Comparison of ENCODE assay signal across 20 cellular contexts in genomic region chr18:2036136-2036535, GRCh38.
DNase-seq lines count a peak whose midpoint lies in the region; ATAC-seq and TF ChIP-seq lines count a peak whose summit lies in the region.
"Had no signal": no experiment of that assay in that cellular context is flagged by ENCODE, and none has a peak within 500 bp of the region (broad histone marks: within the 10 kb centered on the region; RNA-seq: fewer than 3 reads in every experiment).

No MANE protein-coding gene starts in this region.

- no peaks in the 10 kb centered on the region for H3K27me3 ChIP-seq in mammary epithelial cell (ENCODE audit: insufficient read depth, low read length)
- no peaks in the 10 kb centered on the region for H3K27me3 ChIP-seq in body of pancreas
- H3K27me3 ChIP-seq in left lung, result no peaks in the 10 kb centered on the region
- H3K27me3 ChIP-seq: heart left ventricle, SJSA1, uterus had no signal

- 0% methylated on average over 2 of the region's 2 CpGs for WGBS in mammary epithelial cell (ENCODE audit: low coverage, missing lambda C conversion rate)
- WGBS in body of pancreas, 2 donors, result 12 to 36% methylated on average over 2 of the region's 2 CpGs

- DNase-seq in Calu3, result no peak
- DNase-seq in NCI-H226, result peak; percentile 26
- peak; percentile 68 for DNase-seq in mammary epithelial cell
- peak; percentile 10 for DNase-seq in non-pigmented ciliary epithelial cell (ENCODE audit: low read depth)
- DNase-seq in body of pancreas, result no peak
- no peak for DNase-seq in activated naive CD4-positive, alpha-beta T cell (lab: John Stamatoyannopoulos, UW)
- no peak for DNase-seq in NCI-H1417 treated with DMSO at 0.1 percent for 48 hours (lab: John Stamatoyannopoulos, UW)
- no peak for DNase-seq in left lung
- DNase-seq: activated gamma-delta T cell; CD4-positive, alpha-beta memory T cell; DMS153; GDM1; heart left ventricle; Karpas-422; NCI-H2029 treated with DMSO at 0.1 percent for 48 hours; substantia nigra; uterus had no signal

- H3K36me3 ChIP-seq in mammary epithelial cell (ENCODE audit: insufficient read depth, low read length) (no peaks in the 10 kb centered on the region), body of pancreas (replicated peaks in 1 of 2; ENCODE audit: insufficient read depth in 1 of 2, low read depth in 2 of 2) (no peaks in the 10 kb centered on the region), left lung (no peaks in the 10 kb centered on the region)
- H3K36me3 ChIP-seq: heart left ventricle, SJSA1, uterus had no signal

- no peak overlapping the region for H3K9ac ChIP-seq in mammary epithelial cell (ENCODE audit: insufficient read depth, low read length)

- ATAC-seq in body of pancreas (no peak), left lung (no peak)
- ATAC-seq: heart left ventricle; natural killer cell treated with Interleukin-12 subunit alpha and Interleukin-12 subunit beta and Interleukin-15 and Interleukin-18, amount 100 ng/mL, for 72 hours had no signal

- dilution Hi-C loops in mammary epithelial cell (cut with HindIII; ENCODE audit: low sequenced_read_pairs), result no loop called here

- H3K4me3 ChIP-seq in mammary epithelial cell (replicated peaks in 1 of 3; ENCODE audit: insufficient read depth in 1 of 3, low read depth in 2 of 3, low read length in 3 of 3), result peak overlapping the region in 2 of 3 experiments; percentile 23 to 34
- H3K4me3 ChIP-seq in body of pancreas, result no peak overlapping the region
- no peak overlapping the region for H3K4me3 ChIP-seq in left lung
- H3K4me3 ChIP-seq: heart left ventricle, SJSA1, uterus had no signal

- H2AFZ ChIP-seq in mammary epithelial cell (ENCODE audit: low read depth, low read length), result peak overlapping the region; percentile 21

- intact Hi-C loops in Calu3 (cut with micrococcal nuclease; ENCODE audit: unreplicated experiment), result loop anchor here (10.0 kb wide), 1 partner anchor 59 kb away; no protein-coding TSS in a partner anchor
- intact Hi-C loops in mammary epithelial cell (cut with micrococcal nuclease), result no loop called here
- intact Hi-C loops in body of pancreas (cut with DNase I), result no loop called here
- intact Hi-C loops in left lung (cut with DNase I), result no loop called here

- H3K27me3 Mint-ChIP-seq in Calu3 (ENCODE audit: unreplicated experiment), result no peaks in the 10 kb centered on the region
- H3K27me3 Mint-ChIP-seq: CD4-positive, alpha-beta memory T cell had no signal

- peaks cover 3% of the 10 kb centered on the region for H3K9me3 Mint-ChIP-seq in Calu3 (ENCODE audit: low read depth, unreplicated experiment)
- H3K9me3 Mint-ChIP-seq: natural killer cell treated with Interleukin-12 subunit alpha and Interleukin-12 subunit beta and Interleukin-15 and Interleukin-18, amount 100 ng/mL, for 72 hours; T-helper 1 cell treated with Interleukin-12 subunit alpha and Interleukin-12 subunit beta and Interleukin-4 antibody, amounts not matched to agents 30 μg/mL and 1 μg/mL, for 36 hours had no signal

- BruUV-seq in Calu3 (replicated peaks; lab: Mats Ljungman, UMichigan) (no TSS peak), mammary epithelial cell (replicated peaks; lab: Mats Ljungman, UMichigan) (no TSS peak)

- TF ChIP-seq CTCF in Calu3 (IDR thresholded peaks at IDR 0.05; ENCODE audit: unreplicated experiment) (no peak), mammary epithelial cell (conservative IDR thresholded peaks at IDR 0.05 in 1 of 2, IDR thresholded peaks at IDR 0.05 in 1 of 2; ENCODE audit: extremely low read depth in 1 of 2, insufficient read depth in 1 of 2, low read depth in 1 of 2, low read length in 2 of 2) (no peak), body of pancreas (IDR thresholded peaks at IDR 0.05) (no peak), left lung (IDR thresholded peaks at IDR 0.05) (no peak)

- no peaks in the 10 kb centered on the region for H3K36me3 Mint-ChIP-seq in Calu3 (ENCODE audit: insufficient read depth, unreplicated experiment)
- H3K36me3 Mint-ChIP-seq: CD4-positive, alpha-beta memory T cell; natural killer cell treated with Interleukin-12 subunit alpha and Interleukin-12 subunit beta and Interleukin-15 and Interleukin-18, amount 100 ng/mL, for 72 hours had no signal

- in situ Hi-C loops in mammary epithelial cell (cut with MboI; ENCODE audit: low sequenced_read_pairs in 2 of 2), result no loop called here

- H3K27ac ChIP-seq in mammary epithelial cell (ENCODE audit: insufficient read depth, low read depth, low read length), result no peak overlapping the region
- no peak overlapping the region for H3K27ac ChIP-seq in body of pancreas
- H3K27ac ChIP-seq in left lung, result no peak overlapping the region
- H3K27ac ChIP-seq: heart left ventricle, SJSA1, uterus had no signal

- H3K9me3 ChIP-seq in mammary epithelial cell (replicated peaks; ENCODE audit: insufficient read depth, low read length) (no peaks in the 10 kb centered on the region), body of pancreas (no peaks in the 10 kb centered on the region), left lung (peaks cover 0 to 4% of the 10 kb centered on the region in 2 donors)
- H3K9me3 ChIP-seq: SJSA1, uterus had no signal

- H3K4me1 ChIP-seq in mammary epithelial cell (ENCODE audit: insufficient read depth, low read length) (peaks cover 9% of the 10 kb centered on the region), body of pancreas (no peaks in the 10 kb centered on the region), left lung (no peaks in the 10 kb centered on the region)
- H3K4me1 ChIP-seq: uterus had no signal

- H3K4me1 Mint-ChIP-seq in Calu3 (ENCODE audit: low read depth, unreplicated experiment), result peaks cover 14% of the 10 kb centered on the region
- H3K4me1 Mint-ChIP-seq: CD4-positive, alpha-beta memory T cell had no signal

- no peaks in the 10 kb centered on the region for H3K79me2 ChIP-seq in mammary epithelial cell (ENCODE audit: insufficient read depth, low read length)

- peak overlapping the region; percentile 83 for H3K4me2 ChIP-seq in mammary epithelial cell (ENCODE audit: insufficient read depth, low read depth, low read length)

- H4K20me1 ChIP-seq in mammary epithelial cell (ENCODE audit: insufficient read depth, low read length), result no peaks in the 10 kb centered on the region

- H3K27ac Mint-ChIP-seq in Calu3 (ENCODE audit: unreplicated experiment), result peak overlapping the region; percentile 34
- H3K27ac Mint-ChIP-seq: natural killer cell treated with Interleukin-12 subunit alpha and Interleukin-12 subunit beta and Interleukin-15 and Interleukin-18, amount 100 ng/mL, for 72 hours; T-helper 1 cell treated with Interleukin-12 subunit alpha and Interleukin-12 subunit beta and Interleukin-4 antibody, amounts not matched to agents 30 μg/mL and 1 μg/mL, for 36 hours had no signal

- CTCF ChIA-PET in Calu3 (lab: Charles Lee) (interaction anchor here (0.7 to 1.3 kb wide), 6 partner anchors 10 to 187 kb away, joined by 3 read pairs; no protein-coding TSS in a partner anchor), mammary epithelial cell (lab: Charles Lee; ENCODE audit: low non-redundant PET) (interaction anchor here (0.6 to 0.7 kb wide), 2 partner anchors 261 to 1617 kb away, joined by 3 to 8 read pairs; no protein-coding TSS in a partner anchor)

- peak overlapping the region; percentile 16 for H3K4me3 Mint-ChIP-seq in Calu3 (ENCODE audit: low read depth, unreplicated experiment)
- H3K4me3 Mint-ChIP-seq: CD4-positive, alpha-beta memory T cell; natural killer cell treated with Interleukin-12 subunit alpha and Interleukin-12 subunit beta and Interleukin-15 and Interleukin-18, amount 100 ng/mL, for 72 hours; T-helper 1 cell treated with Interleukin-12 subunit alpha and Interleukin-12 subunit beta and Interleukin-4 antibody, amounts not matched to agents 30 μg/mL and 1 μg/mL, for 36 hours had no signal

- no peak for TF ChIP-seq POLR2A in body of pancreas (IDR thresholded peaks at IDR 0.05)

Comparison
In these comparisons a context has a peak if more than half of its experiments do, and no peak if none do; other contexts are left out.
1. DNase-seq: peak in NCI-H226 (single experiment), mammary epithelial cell (single experiment) and non-pigmented ciliary epithelial cell (single experiment); none in Calu3 (single experiment), body of pancreas (0 of 4), activated naive CD4-positive, alpha-beta T cell (0 of 4), NCI-H1417 treated with DMSO at 0.1 percent for 48 hours (single experiment) and left lung (0 of 2).
2. H3K4me3 ChIP-seq: peak in mammary epithelial cell (2 of 3); none in body of pancreas (0 of 2) and left lung (0 of 2).